1 cellular context compared by ENCODE assay signal in genomic region chr10:112274831-112275230, GRCh38.
TF ChIP-seq lines count a peak whose summit lies in the region.

No MANE protein-coding gene starts in this region.

TF ChIP-seq in IMR-90, 13 proteins besides CTCF, POLR2A, EP300 and RAD21:
- TF ChIP-seq ELK1 (IDR thresholded peaks at IDR 0.05; ENCODE audit: borderline replicate concordance, low read depth, low read length) = no peak
- TF ChIP-seq CEBPB (IDR thresholded peaks at IDR 0.05; ENCODE audit: low read depth, low read length) = no peak
- no peak for TF ChIP-seq CHD1 (IDR thresholded peaks at IDR 0.05; ENCODE audit: low read depth, low read length)
- no peak for TF ChIP-seq SMC3 (IDR thresholded peaks at IDR 0.05; ENCODE audit: low read depth, low read length)
- TF ChIP-seq MXI1 (IDR thresholded peaks at IDR 0.05; ENCODE audit: borderline replicate concordance, low read depth, low read length) = no peak
